8 cellular contexts compared by ENCODE assay signal in genomic region chr3:10263549-10264363, GRCh38. TPM values are rescaled to one million over a fixed set of nuclear protein-coding genes. Genes with fewer than 3 reads are reported as not detected.
DNase-seq lines count a peak whose midpoint lies in the region; ATAC-seq and TF ChIP-seq lines count a peak whose summit lies in the region.

No MANE protein-coding gene starts in this region.

- TF ChIP-seq POLR2A in breast epithelium (IDR thresholded peaks at IDR 0.05): no peak

- peak overlapping the region; percentile 21 for H3K4me3 Mint-ChIP-seq in memory B cell

- no peaks in the 10 kb centered on the region for H3K9me3 Mint-ChIP-seq in memory B cell

- H3K4me1 ChIP-seq in breast epithelium: no peaks in the 10 kb centered on the region

- H3K27ac ChIP-seq in breast epithelium: peak overlapping the region; percentile 27 to 39

- no peak overlapping the region for H3K4me3 ChIP-seq in WI38 (ENCODE audit: low read depth, low read length)
- peak overlapping the region in 1 of 3 donors; percentile 27 for H3K4me3 ChIP-seq in breast epithelium

- H3K27me3 Mint-ChIP-seq in memory B cell: no peaks in the 10 kb centered on the region

- H3K9me3 ChIP-seq in breast epithelium: no peaks in the 10 kb centered on the region

- peaks cover 44% of the 10 kb centered on the region for H3K36me3 Mint-ChIP-seq in memory B cell

- H3K4me1 Mint-ChIP-seq in memory B cell: peaks cover 48% of the 10 kb centered on the region

- ATAC-seq in Right ventricle myocardium superior (ENCODE audit: poor library complexity) (peak; percentile 50), Right ventricle myocardium inferior (no peak), memory B cell (ENCODE audit: low read depth) (peak; percentile 89), GM18502 (IDR thresholded peaks at IDR 0.05; ENCODE audit: poor library complexity, unreplicated experiment) (no peak)

- TF ChIP-seq CTCF in WI38 (IDR thresholded peaks at IDR 0.05; ENCODE audit: low read depth, low read length) (peak; percentile 45), breast epithelium (IDR thresholded peaks at IDR 0.05) (peak in 2 of 3 donors; percentile 27 to 52)

- H3K36me3 ChIP-seq in breast epithelium: no peaks in the 10 kb centered on the region

- intact Hi-C loops in Right ventricle myocardium superior (cut with DNase I) (no loop called here), Right ventricle myocardium inferior (cut with DNase I) (no loop called here), breast epithelium (cut with DNase I; ENCODE audit: low total_unique reads) (no loop called here)

- DNase-seq in Right ventricle myocardium superior: no peak
- no peak for DNase-seq in Right ventricle myocardium inferior (ENCODE audit: missing footprints)
- DNase-seq in breast epithelium (ENCODE audit: low spot score in 2 of 2): no peak
- peak; percentile 28 to 48 for DNase-seq in memory B cell (ENCODE audit: low spot score in 2 of 2)
- peak; percentile 52 for DNase-seq in stimulated activated CD8-positive, alpha-beta memory T cell treated with anti-CD3 and anti-CD28 coated beads, Interleukin-4, amount 100 ng/mL, for 24 hours (ENCODE audit: low read depth)
- DNase-seq in NCI-H345 (lab: John Stamatoyannopoulos, UW): no peak

- peak overlapping the region; percentile 69 for H3K27ac Mint-ChIP-seq in memory B cell

- no peaks in the 10 kb centered on the region for H3K27me3 ChIP-seq in breast epithelium

RNA-seq across cellular contexts. Expression of gene TATDN2, which starts 15.5 kb away (rescaled TPM):
- 16.4 TPM for total RNA-seq in Right ventricle myocardium superior
- total RNA-seq in Right ventricle myocardium inferior: 15.1 TPM
- 10 to 100 TPM; 14.6 to 19.3 (median 18.7) TPM for total RNA-seq in breast epithelium

RNA-seq across cellular contexts. Expression of gene GHRL, which starts 29.0 kb away (rescaled TPM):
- not detected for total RNA-seq in Right ventricle myocardium superior
- 0.30 TPM for total RNA-seq in Right ventricle myocardium inferior
- 1 to 10 TPM in 1 of 3 donors, under 1 TPM in 1, not detected in 1; 0.66 to 1.0 TPM for total RNA-seq in breast epithelium

RNA-seq across cellular contexts. Expression of gene SEC13, which starts 57.2 kb away (rescaled TPM):
- total RNA-seq in Right ventricle myocardium superior (50.2 TPM), Right ventricle myocardium inferior (52.4 TPM), breast epithelium (100 to 1,000 TPM in 1 of 3 donors, 10 to 100 TPM in 2; 80.2 to 111 (median 87.7) TPM)

Comparison
In these comparisons a context has a peak if more than half of its experiments do, and no peak if none do; other contexts are left out.
1. ATAC-seq: peak in Right ventricle myocardium superior (single experiment) and memory B cell (single experiment); none in Right ventricle myocardium inferior (single experiment) and GM18502 (single experiment).
2. DNase-seq: peak in memory B cell (2 of 2) and stimulated activated CD8-positive, alpha-beta memory T cell treated with anti-CD3 and anti-CD28 coated beads, Interleukin-4, amount 100 ng/mL, for 24 hours (single experiment); none in Right ventricle myocardium superior (single experiment), Right ventricle myocardium inferior (single experiment), breast epithelium (0 of 2) and NCI-H345 (single experiment).